1 cellular context compared by ENCODE assay signal in genomic region chr2:68993660-68994059, GRCh38.
TF ChIP-seq lines count a peak whose summit lies in the region.

No MANE protein-coding gene starts in this region.

TF ChIP-seq in HepG2, 621 proteins besides CTCF, POLR2A, EP300 and RAD21 (continued from another document):
- TF ChIP-seq ZNF407 (CRISPR knock-in tag; IDR thresholded peaks at IDR 0.05; ENCODE audit: not compliant biosample characterization) (no peak), FOXP1 (IDR thresholded peaks at IDR 0.05) (peak; percentile 48; the same call in 1 of the 2 replicates), FOXP1 (CRISPR knock-in tag; IDR thresholded peaks at IDR 0.05) (no peak), PITX1 (CRISPR knock-in tag; IDR thresholded peaks at IDR 0.05) (peak; percentile 53; the same call in 1 of the 2 replicates), FOXA3 (CRISPR knock-in tag; IDR thresholded peaks at IDR 0.05) (peak; percentile 48), ZNF7 (CRISPR knock-in tag; IDR thresholded peaks at IDR 0.05) (peak; percentile 22; the same call in 1 of the 2 replicates), KLF16 (CRISPR knock-in tag; IDR thresholded peaks at IDR 0.05) (no peak), SALL1 (CRISPR knock-in tag; IDR thresholded peaks at IDR 0.05) (peak; percentile 32; the same call in 1 of the 2 replicates), HMG20A (CRISPR knock-in tag; IDR thresholded peaks at IDR 0.05; ENCODE audit: borderline replicate concordance) (0 out of 2 replicates have a peak, but pooled peaks have one; percentile 19), SOX5 (CRISPR knock-in tag; IDR thresholded peaks at IDR 0.05; ENCODE audit: borderline replicate concordance) (peak; percentile 46; the same call in 1 of the 2 replicates), SPEN (CRISPR knock-in tag; IDR thresholded peaks at IDR 0.05; ENCODE audit: low read depth) (no peak)
